12 cellular contexts compared by ENCODE assay signal in the genomic region with DNA sequence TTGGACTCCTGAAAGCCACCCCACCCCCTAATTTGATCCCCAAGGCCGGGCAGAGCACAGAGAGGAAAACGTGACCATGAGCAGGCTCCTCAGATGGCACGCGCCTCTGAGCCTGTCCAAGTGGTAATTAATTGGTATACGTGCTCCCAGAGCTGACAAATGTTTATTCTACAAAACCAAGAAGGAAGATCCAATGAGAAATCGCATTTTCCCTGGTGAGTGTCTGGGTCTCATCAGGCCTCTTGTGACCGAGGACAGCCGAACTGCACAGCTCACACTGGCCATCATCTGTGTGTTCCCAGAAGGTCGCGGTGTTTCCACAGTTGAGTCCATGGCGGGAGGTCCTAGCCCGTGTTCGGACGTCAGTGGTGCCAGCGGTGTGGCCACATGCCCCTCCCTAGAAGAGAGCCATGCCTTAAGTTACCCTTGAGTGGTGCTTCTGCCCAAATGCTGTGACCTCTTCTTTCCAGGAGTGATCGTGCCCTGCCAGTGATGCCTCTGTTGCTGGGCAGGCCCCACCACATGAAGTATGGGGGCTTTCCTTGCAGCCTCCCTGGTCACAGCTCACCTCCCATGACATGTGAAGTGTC.
DNase-seq lines count a peak whose midpoint lies in the region; ATAC-seq and TF ChIP-seq lines count a peak whose summit lies in the region.
"Had no signal": no experiment of that assay in that cellular context is flagged by ENCODE, and none has a peak within 500 bp of the region (broad histone marks: within the 10 kb centered on the region; RNA-seq: fewer than 3 reads in every experiment).

No MANE protein-coding gene starts in this region.

- peaks cover 39% of the 10 kb centered on the region for H3K4me1 ChIP-seq in DND-41 (ENCODE audit: insufficient read depth, low read length)
- H3K4me1 ChIP-seq in smooth muscle cell (ENCODE audit: low read depth), result peaks cover 35% of the 10 kb centered on the region
- H3K4me1 ChIP-seq: Peyer's patch had no signal

- H3K9me3 ChIP-seq in DND-41 (ENCODE audit: insufficient read depth, low read length, severe bottlenecking) (no peaks in the 10 kb centered on the region), smooth muscle cell (replicated peaks; ENCODE audit: low read depth) (no peaks in the 10 kb centered on the region)
- H3K9me3 ChIP-seq: Peyer's patch had no signal

- TF ChIP-seq CTCF in DND-41 (IDR thresholded peaks at IDR 0.05; ENCODE audit: borderline replicate concordance, extremely low read depth, low read length, poor library complexity, severe bottlenecking) (no peak), coronary artery (IDR thresholded peaks at IDR 0.05) (no peak), mesothelial cell of epicardium (IDR thresholded peaks at IDR 0.05; ENCODE audit: unreplicated experiment) (no peak), smooth muscle cell (IDR thresholded peaks at IDR 0.05; ENCODE audit: borderline replicate concordance, insufficient read depth, poor library complexity, severe bottlenecking) (no peak)
- no peak for TF ChIP-seq CTCF in activated CD8-positive, alpha-beta T cell treated with anti-CD3 and anti-CD28 coated beads for 36 hours (IDR thresholded peaks at IDR 0.05)

- no peak overlapping the region for H3K4me3 ChIP-seq in DND-41 (ENCODE audit: low read depth in 1 of 2, low read length in 2 of 2)
- no peak overlapping the region for H3K4me3 ChIP-seq in coronary artery
- no peak overlapping the region for H3K4me3 ChIP-seq in smooth muscle cell
- H3K4me3 ChIP-seq: GM23248, Peyer's patch had no signal

- H3K36me3 Mint-ChIP-seq in mesothelial cell of epicardium, result no peaks in the 10 kb centered on the region
- H3K36me3 Mint-ChIP-seq in activated CD8-positive, alpha-beta T cell treated with anti-CD3 and anti-CD28 coated beads for 36 hours (ENCODE audit: low read depth), result no peaks in the 10 kb centered on the region

- ATAC-seq in DND-41 (ENCODE audit: insufficient read depth, low read depth), result no peak
- ATAC-seq in activated CD8-positive, alpha-beta T cell treated with anti-CD3 and anti-CD28 coated beads for 36 hours, result no peak
- ATAC-seq in SK-N-SH treated with all-trans-retinoic acid at 6 μM for 48 hours, result no peak

- H4K20me1 ChIP-seq in DND-41 (ENCODE audit: insufficient read depth, low read length) (no peaks in the 10 kb centered on the region), smooth muscle cell (ENCODE audit: low read depth) (no peaks in the 10 kb centered on the region)

- CTCF ChIA-PET in activated CD8-positive, alpha-beta T cell treated with anti-CD3 and anti-CD28 coated beads for 36 hours (lab: Charles Lee), result no interaction called here

- DNase-seq in DND-41, result peak; percentile 1
- DNase-seq in coronary artery (ENCODE audit: low spot score), result peak; percentile 70
- DNase-seq in mesothelial cell of epicardium (ENCODE audit: low spot score in 2 of 2, unreplicated experiment in 2 of 2), result peak in 1 of 2 experiments; percentile 16
- no peak for DNase-seq in smooth muscle cell (lab: John Stamatoyannopoulos, UW; ENCODE audit: unreplicated experiment)
- no peak for DNase-seq in activated CD8-positive, alpha-beta T cell treated with anti-CD3 and anti-CD28 coated beads for 36 hours
- DNase-seq in NCI-H82 treated with DMSO at 0.1 percent for 48 hours (lab: John Stamatoyannopoulos, UW; ENCODE audit: unreplicated experiment), result no peak
- DNase-seq: DMS 273 treated with DMSO at 0.1 percent for 48 hours, GM23248, NCI-H2171, SIG-M5 had no signal

- WGBS in smooth muscle cell (ENCODE audit: low lambda C conversion rate), result 61% methylated on average over 16 of the region's 16 CpGs

- H3K36me3 ChIP-seq in DND-41 (ENCODE audit: insufficient read depth, low read length) (no peaks in the 10 kb centered on the region), smooth muscle cell (ENCODE audit: low read depth) (no peaks in the 10 kb centered on the region)
- H3K36me3 ChIP-seq: Peyer's patch had no signal

- intact Hi-C loops in activated CD8-positive, alpha-beta T cell treated with anti-CD3 and anti-CD28 coated beads for 36 hours (cut with micrococcal nuclease), result no loop called here

- H3K79me2 ChIP-seq in DND-41 (ENCODE audit: insufficient read depth, low read length), result no peaks in the 10 kb centered on the region
- no peaks in the 10 kb centered on the region for H3K79me2 ChIP-seq in smooth muscle cell (ENCODE audit: low read depth)

- POLR2A ChIA-PET in activated CD8-positive, alpha-beta T cell treated with anti-CD3 and anti-CD28 coated beads for 36 hours (lab: Charles Lee), result no interaction called here

- H3K4me3 Mint-ChIP-seq in mesothelial cell of epicardium, result no peak overlapping the region
- no peak overlapping the region for H3K4me3 Mint-ChIP-seq in activated CD8-positive, alpha-beta T cell treated with anti-CD3 and anti-CD28 coated beads for 36 hours

- no peak overlapping the region; the same call in 1 of the 2 replicates for H3K27ac ChIP-seq in DND-41 (ENCODE audit: low read length)
- no peak overlapping the region for H3K27ac ChIP-seq in coronary artery
- H3K27ac ChIP-seq in smooth muscle cell (ENCODE audit: low read depth), result peak overlapping the region; percentile 74
- H3K27ac ChIP-seq: GM23248, Peyer's patch had no signal

- H2AFZ ChIP-seq in DND-41 (ENCODE audit: low read depth, low read length), result no peak overlapping the region
- no peak overlapping the region for H2AFZ ChIP-seq in smooth muscle cell (ENCODE audit: low read depth)
- H2AFZ ChIP-seq: GM23248 had no signal

- peak overlapping the region; percentile 18 for H3K27ac Mint-ChIP-seq in mesothelial cell of epicardium
- H3K27ac Mint-ChIP-seq in activated CD8-positive, alpha-beta T cell treated with anti-CD3 and anti-CD28 coated beads for 36 hours, result no peak overlapping the region

- H3K9ac ChIP-seq in DND-41 (ENCODE audit: low read depth, low read length) (no peak overlapping the region), smooth muscle cell (ENCODE audit: low read depth) (peak overlapping the region; percentile 4)
- H3K9ac ChIP-seq: GM23248 had no signal

- no peak overlapping the region for H3K4me2 ChIP-seq in DND-41 (ENCODE audit: insufficient read depth, low read length)
- no peak overlapping the region for H3K4me2 ChIP-seq in smooth muscle cell

- peaks cover 3% of the 10 kb centered on the region for H3K27me3 Mint-ChIP-seq in mesothelial cell of epicardium (ENCODE audit: low read depth)
- H3K27me3 Mint-ChIP-seq in activated CD8-positive, alpha-beta T cell treated with anti-CD3 and anti-CD28 coated beads for 36 hours, result peaks cover 6% of the 10 kb centered on the region

- H3F3A ChIP-seq in smooth muscle cell (ENCODE audit: low read depth), result peaks cover 4% of the 10 kb centered on the region

- H3K27me3 ChIP-seq in DND-41 (ENCODE audit: insufficient read depth, low read length, poor library complexity) (no peaks in the 10 kb centered on the region), smooth muscle cell (ENCODE audit: low read depth) (no peaks in the 10 kb centered on the region)
- H3K27me3 ChIP-seq: Peyer's patch had no signal

- H3K9me3 Mint-ChIP-seq in mesothelial cell of epicardium, result no peaks in the 10 kb centered on the region
- H3K9me3 Mint-ChIP-seq in activated CD8-positive, alpha-beta T cell treated with anti-CD3 and anti-CD28 coated beads for 36 hours, result no peaks in the 10 kb centered on the region

- peaks cover 14% of the 10 kb centered on the region for H3K4me1 Mint-ChIP-seq in mesothelial cell of epicardium
- H3K4me1 Mint-ChIP-seq in activated CD8-positive, alpha-beta T cell treated with anti-CD3 and anti-CD28 coated beads for 36 hours (ENCODE audit: low read depth), result peaks cover 4% of the 10 kb centered on the region

TF ChIP-seq in SK-N-SH treated with all-trans-retinoic acid at 6 μM for 48 hours, 23 proteins besides CTCF, POLR2A, EP300 and RAD21 (continues in another document):
- TF ChIP-seq RARB (CRISPR knock-in tag; IDR thresholded peaks at IDR 0.05) (no peak), TCF4 (CRISPR knock-in tag; IDR thresholded peaks at IDR 0.05; ENCODE audit: borderline replicate concordance) (no peak), GLIS3 (CRISPR knock-in tag; IDR thresholded peaks at IDR 0.05) (no peak), ZNF8 (CRISPR knock-in tag; IDR thresholded peaks at IDR 0.05) (no peak), ESRRG (CRISPR knock-in tag; IDR thresholded peaks at IDR 0.05) (no peak), SNAI2 (CRISPR knock-in tag; IDR thresholded peaks at IDR 0.05) (no peak), ZFP3 (CRISPR knock-in tag; IDR thresholded peaks at IDR 0.05) (no peak), PPARA (CRISPR knock-in tag; IDR thresholded peaks at IDR 0.05; ENCODE audit: borderline replicate concordance) (no peak)
- TF ChIP-seq, protein P1, sequence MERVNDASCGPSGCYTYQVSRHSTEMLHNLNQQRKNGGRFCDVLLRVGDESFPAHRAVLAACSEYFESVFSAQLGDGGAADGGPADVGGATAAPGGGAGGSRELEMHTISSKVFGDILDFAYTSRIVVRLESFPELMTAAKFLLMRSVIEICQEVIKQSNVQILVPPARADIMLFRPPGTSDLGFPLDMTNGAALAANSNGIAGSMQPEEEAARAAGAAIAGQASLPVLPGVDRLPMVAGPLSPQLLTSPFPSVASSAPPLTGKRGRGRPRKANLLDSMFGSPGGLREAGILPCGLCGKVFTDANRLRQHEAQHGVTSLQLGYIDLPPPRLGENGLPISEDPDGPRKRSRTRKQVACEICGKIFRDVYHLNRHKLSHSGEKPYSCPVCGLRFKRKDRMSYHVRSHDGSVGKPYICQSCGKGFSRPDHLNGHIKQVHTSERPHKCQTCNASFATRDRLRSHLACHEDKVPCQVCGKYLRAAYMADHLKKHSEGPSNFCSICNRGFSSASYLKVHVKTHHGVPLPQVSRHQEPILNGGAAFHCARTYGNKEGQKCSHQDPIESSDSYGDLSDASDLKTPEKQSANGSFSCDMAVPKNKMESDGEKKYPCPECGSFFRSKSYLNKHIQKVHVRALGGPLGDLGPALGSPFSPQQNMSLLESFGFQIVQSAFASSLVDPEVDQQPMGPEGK (CRISPR knock-in tag; IDR thresholded peaks at IDR 0.05; ENCODE audit: borderline replicate concordance), result no peak

Comparison
In these comparisons a context has a peak if more than half of its experiments do, and no peak if none do; other contexts are left out.
1. DNase-seq: peak in DND-41 (single experiment) and coronary artery (single experiment); none in smooth muscle cell (single experiment), activated CD8-positive, alpha-beta T cell treated with anti-CD3 and anti-CD28 coated beads for 36 hours (single experiment) and NCI-H82 treated with DMSO at 0.1 percent for 48 hours (single experiment).